1 cellular context compared by ENCODE assay signal in the genomic region with DNA sequence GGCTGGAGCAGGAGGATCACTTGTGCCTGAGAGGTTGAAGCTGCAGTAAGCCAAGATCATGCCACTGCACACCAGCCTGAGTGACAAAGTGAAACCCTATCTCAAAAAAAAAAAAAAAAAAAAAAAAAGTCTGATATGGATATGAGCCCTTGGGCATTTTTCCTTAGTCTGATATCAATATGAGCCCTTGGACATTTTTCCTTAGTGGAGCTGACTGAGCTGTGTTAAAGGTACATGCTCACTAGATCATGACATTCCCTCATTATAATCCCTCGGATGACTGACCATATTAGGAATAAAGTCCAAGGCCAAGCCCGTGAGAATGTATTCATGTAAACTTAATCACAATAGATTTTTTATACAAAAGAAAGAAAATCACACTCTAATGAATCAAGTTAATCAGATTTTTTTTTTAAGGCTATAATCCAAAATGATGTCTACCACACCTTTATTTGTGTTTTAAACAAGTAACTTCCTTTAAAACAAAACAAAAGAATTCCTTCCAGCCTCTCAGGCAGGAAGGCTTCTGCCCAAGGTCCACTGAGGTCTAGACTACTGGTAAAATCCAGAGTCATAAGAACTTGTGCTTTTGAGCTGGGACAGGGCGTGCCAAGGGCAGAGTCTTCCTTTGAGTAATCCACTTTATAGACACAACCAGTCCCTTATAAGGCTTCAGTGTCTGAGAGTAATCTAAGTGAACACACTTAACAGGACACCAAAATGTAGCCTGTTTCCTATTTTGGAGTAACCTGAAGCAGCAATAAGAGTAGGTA.
TF ChIP-seq lines count a peak whose summit lies in the region.

No MANE protein-coding gene starts in this region.

TF ChIP-seq in HepG2, 621 proteins besides CTCF, POLR2A, EP300 and RAD21:
- TF ChIP-seq, protein P1, sequence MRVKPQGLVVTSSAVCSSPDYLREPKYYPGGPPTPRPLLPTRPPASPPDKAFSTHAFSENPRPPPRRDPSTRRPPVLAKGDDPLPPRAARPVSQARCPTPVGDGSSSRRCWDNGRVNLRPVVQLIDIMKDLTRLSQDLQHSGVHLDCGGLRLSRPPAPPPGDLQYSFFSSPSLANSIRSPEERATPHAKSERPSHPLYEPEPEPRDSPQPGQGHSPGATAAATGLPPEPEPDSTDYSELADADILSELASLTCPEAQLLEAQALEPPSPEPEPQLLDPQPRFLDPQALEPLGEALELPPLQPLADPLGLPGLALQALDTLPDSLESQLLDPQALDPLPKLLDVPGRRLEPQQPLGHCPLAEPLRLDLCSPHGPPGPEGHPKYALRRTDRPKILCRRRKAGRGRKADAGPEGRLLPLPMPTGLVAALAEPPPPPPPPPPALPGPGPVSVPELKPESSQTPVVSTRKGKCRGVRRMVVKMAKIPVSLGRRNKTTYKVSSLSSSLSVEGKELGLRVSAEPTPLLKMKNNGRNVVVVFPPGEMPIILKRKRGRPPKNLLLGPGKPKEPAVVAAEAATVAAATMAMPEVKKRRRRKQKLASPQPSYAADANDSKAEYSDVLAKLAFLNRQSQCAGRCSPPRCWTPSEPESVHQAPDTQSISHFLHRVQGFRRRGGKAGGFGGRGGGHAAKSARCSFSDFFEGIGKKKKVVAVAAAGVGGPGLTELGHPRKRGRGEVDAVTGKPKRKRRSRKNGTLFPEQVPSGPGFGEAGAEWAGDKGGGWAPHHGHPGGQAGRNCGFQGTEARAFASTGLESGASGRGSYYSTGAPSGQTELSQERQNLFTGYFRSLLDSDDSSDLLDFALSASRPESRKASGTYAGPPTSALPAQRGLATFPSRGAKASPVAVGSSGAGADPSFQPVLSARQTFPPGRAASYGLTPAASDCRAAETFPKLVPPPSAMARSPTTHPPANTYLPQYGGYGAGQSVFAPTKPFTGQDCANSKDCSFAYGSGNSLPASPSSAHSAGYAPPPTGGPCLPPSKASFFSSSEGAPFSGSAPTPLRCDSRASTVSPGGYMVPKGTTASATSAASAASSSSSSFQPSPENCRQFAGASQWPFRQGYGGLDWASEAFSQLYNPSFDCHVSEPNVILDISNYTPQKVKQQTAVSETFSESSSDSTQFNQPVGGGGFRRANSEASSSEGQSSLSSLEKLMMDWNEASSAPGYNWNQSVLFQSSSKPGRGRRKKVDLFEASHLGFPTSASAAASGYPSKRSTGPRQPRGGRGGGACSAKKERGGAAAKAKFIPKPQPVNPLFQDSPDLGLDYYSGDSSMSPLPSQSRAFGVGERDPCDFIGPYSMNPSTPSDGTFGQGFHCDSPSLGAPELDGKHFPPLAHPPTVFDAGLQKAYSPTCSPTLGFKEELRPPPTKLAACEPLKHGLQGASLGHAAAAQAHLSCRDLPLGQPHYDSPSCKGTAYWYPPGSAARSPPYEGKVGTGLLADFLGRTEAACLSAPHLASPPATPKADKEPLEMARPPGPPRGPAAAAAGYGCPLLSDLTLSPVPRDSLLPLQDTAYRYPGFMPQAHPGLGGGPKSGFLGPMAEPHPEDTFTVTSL (CRISPR knock-in tag; IDR thresholded peaks at IDR 0.05; ENCODE audit: borderline replicate concordance) = 0 out of 2 replicates have a peak, but pooled peaks have one; percentile 20
- TF ChIP-seq ZKSCAN5 (CRISPR knock-in tag; IDR thresholded peaks at IDR 0.05) (no peak), SRF (IDR thresholded peaks at IDR 0.05; ENCODE audit: low read depth, low read length) (peak; percentile 68), TSC22D2 (CRISPR knock-in tag; IDR thresholded peaks at IDR 0.05; ENCODE audit: borderline replicate concordance) (no peak)
